10 cellular contexts compared by ENCODE assay signal in the genomic region with DNA sequence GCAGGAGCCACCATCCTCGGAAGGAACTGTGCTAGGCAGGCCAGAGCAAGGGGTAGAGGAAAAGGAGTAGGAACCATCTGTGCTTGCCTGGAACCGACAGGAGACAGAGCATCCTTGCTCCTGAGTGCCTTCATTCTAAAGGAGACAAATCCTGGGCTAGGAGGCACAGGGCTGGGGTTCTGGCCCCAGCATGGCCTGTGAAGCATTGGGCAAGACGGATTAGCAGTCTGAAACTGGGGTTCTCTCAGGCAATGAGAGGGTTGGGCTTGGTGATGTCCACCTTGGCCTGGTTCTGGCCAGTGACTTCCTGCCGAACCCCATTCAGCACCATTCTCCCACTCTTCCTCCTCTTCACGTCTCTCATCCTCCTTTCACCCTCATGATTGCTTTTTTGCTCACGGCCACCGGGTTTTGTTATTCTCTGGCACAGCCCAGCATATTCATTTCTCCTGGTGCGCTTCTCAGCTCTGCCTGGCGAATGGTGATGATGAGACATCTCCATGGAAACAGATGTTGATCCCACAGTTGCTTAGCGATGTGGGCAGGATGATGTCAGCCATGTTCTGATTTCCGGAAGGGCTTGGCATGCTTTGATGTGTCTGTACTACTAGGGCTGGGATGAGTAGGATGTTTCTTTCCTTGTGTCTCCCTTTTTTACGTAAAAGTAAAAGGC.
DNase-seq lines count a peak whose midpoint lies in the region; ATAC-seq and TF ChIP-seq lines count a peak whose summit lies in the region.
"Had no signal": no experiment of that assay in that cellular context is flagged by ENCODE, and none has a peak within 500 bp of the region (broad histone marks: within the 10 kb centered on the region; RNA-seq: fewer than 3 reads in every experiment).

No MANE protein-coding gene starts in this region.

- peaks cover 3% of the 10 kb centered on the region for H3K27me3 Mint-ChIP-seq in activated T-helper 17 cell treated with anti-CD3 and anti-CD28 coated beads, Interleukin-2, amount 50 U/mL, for 72 hours
- peaks cover 2% of the 10 kb centered on the region for H3K27me3 Mint-ChIP-seq in type B pancreatic cell
- H3K27me3 Mint-ChIP-seq: CD4-positive, alpha-beta T cell had no signal

- ATAC-seq in activated naive CD4-positive, alpha-beta T cell treated with anti-CD3 and anti-CD28 coated beads, Interleukin-2, amount 50 U/mL, for 72 hours: peak; percentile 20 to 51
- ATAC-seq in activated T-helper 17 cell treated with anti-CD3 and anti-CD28 coated beads, Interleukin-2, amount 50 U/mL, for 72 hours (replicated peaks): peak; percentile 89
- ATAC-seq: HepG2 had no signal

- no peak overlapping the region for H3K27ac Mint-ChIP-seq in activated naive CD4-positive, alpha-beta T cell treated with anti-CD3 and anti-CD28 coated beads, Interleukin-2, amount 50 U/mL, for 72 hours
- peak overlapping the region; percentile 90 for H3K27ac Mint-ChIP-seq in activated T-helper 17 cell treated with anti-CD3 and anti-CD28 coated beads, Interleukin-2, amount 50 U/mL, for 72 hours
- H3K27ac Mint-ChIP-seq in type B pancreatic cell: no peak overlapping the region
- H3K27ac Mint-ChIP-seq: CD4-positive, alpha-beta T cell had no signal

- no peaks in the 10 kb centered on the region for H3K9me3 Mint-ChIP-seq in activated naive CD4-positive, alpha-beta T cell treated with anti-CD3 and anti-CD28 coated beads, Interleukin-2, amount 50 U/mL, for 72 hours
- no peaks in the 10 kb centered on the region for H3K9me3 Mint-ChIP-seq in activated T-helper 17 cell treated with anti-CD3 and anti-CD28 coated beads, Interleukin-2, amount 50 U/mL, for 72 hours
- H3K9me3 Mint-ChIP-seq in type B pancreatic cell: peaks cover 2% of the 10 kb centered on the region
- H3K9me3 Mint-ChIP-seq: CD4-positive, alpha-beta T cell had no signal

- TF ChIP-seq CTCF in type B pancreatic cell (conservative IDR thresholded peaks at IDR 0.05): no peak

- no peak overlapping the region for H3K4me3 Mint-ChIP-seq in activated T-helper 17 cell treated with anti-CD3 and anti-CD28 coated beads, Interleukin-2, amount 50 U/mL, for 72 hours
- no peak overlapping the region for H3K4me3 Mint-ChIP-seq in type B pancreatic cell
- H3K4me3 Mint-ChIP-seq: CD4-positive, alpha-beta T cell had no signal

- no peak for DNase-seq in activated naive CD4-positive, alpha-beta T cell treated with anti-CD3 and anti-CD28 coated beads, Interleukin-2, amount 50 U/mL, for 72 hours (ENCODE audit: low spot score in 2 of 2)
- DNase-seq in activated naive CD4-positive, alpha-beta T cell (lab: John Stamatoyannopoulos, UW): no peak
- DNase-seq in kidney tubule cell (ENCODE audit: low spot score): peak; percentile 13
- peak; percentile 49 for DNase-seq in type B pancreatic cell (ENCODE audit: extremely low spot score, unreplicated experiment)
- no peak for DNase-seq in NCI-H526 (lab: John Stamatoyannopoulos, UW)
- no peak for DNase-seq in stimulated activated CD4-positive, alpha-beta T cell treated with anti-CD3 and anti-CD28 coated beads, Interleukin-4, amount 100 ng/mL, for 4 hours
- DNase-seq in activated gamma-delta T cell treated with Interleukin-2 at 50 U/mL for 16 hours: no peak
- DNase-seq: CD4-positive, alpha-beta T cell had no signal

- no peaks in the 10 kb centered on the region for H3K36me3 Mint-ChIP-seq in activated naive CD4-positive, alpha-beta T cell treated with anti-CD3 and anti-CD28 coated beads, Interleukin-2, amount 50 U/mL, for 72 hours
- no peaks in the 10 kb centered on the region for H3K36me3 Mint-ChIP-seq in activated T-helper 17 cell treated with anti-CD3 and anti-CD28 coated beads, Interleukin-2, amount 50 U/mL, for 72 hours (ENCODE audit: low read depth)
- H3K36me3 Mint-ChIP-seq in type B pancreatic cell: no peaks in the 10 kb centered on the region

- no peaks in the 10 kb centered on the region for H3K4me1 Mint-ChIP-seq in activated T-helper 17 cell treated with anti-CD3 and anti-CD28 coated beads, Interleukin-2, amount 50 U/mL, for 72 hours
- H3K4me1 Mint-ChIP-seq in type B pancreatic cell (ENCODE audit: unreplicated experiment): peaks cover 6% of the 10 kb centered on the region

Comparison
In these comparisons a context has a peak if more than half of its experiments do, and no peak if none do; other contexts are left out.
1. DNase-seq: peak in kidney tubule cell (single experiment) and type B pancreatic cell (single experiment); none in activated naive CD4-positive, alpha-beta T cell treated with anti-CD3 and anti-CD28 coated beads, Interleukin-2, amount 50 U/mL, for 72 hours (0 of 2), activated naive CD4-positive, alpha-beta T cell (0 of 4), NCI-H526 (0 of 2), stimulated activated CD4-positive, alpha-beta T cell treated with anti-CD3 and anti-CD28 coated beads, Interleukin-4, amount 100 ng/mL, for 4 hours (0 of 2) and activated gamma-delta T cell treated with Interleukin-2 at 50 U/mL for 16 hours (single experiment).